In the genomic region with DNA sequence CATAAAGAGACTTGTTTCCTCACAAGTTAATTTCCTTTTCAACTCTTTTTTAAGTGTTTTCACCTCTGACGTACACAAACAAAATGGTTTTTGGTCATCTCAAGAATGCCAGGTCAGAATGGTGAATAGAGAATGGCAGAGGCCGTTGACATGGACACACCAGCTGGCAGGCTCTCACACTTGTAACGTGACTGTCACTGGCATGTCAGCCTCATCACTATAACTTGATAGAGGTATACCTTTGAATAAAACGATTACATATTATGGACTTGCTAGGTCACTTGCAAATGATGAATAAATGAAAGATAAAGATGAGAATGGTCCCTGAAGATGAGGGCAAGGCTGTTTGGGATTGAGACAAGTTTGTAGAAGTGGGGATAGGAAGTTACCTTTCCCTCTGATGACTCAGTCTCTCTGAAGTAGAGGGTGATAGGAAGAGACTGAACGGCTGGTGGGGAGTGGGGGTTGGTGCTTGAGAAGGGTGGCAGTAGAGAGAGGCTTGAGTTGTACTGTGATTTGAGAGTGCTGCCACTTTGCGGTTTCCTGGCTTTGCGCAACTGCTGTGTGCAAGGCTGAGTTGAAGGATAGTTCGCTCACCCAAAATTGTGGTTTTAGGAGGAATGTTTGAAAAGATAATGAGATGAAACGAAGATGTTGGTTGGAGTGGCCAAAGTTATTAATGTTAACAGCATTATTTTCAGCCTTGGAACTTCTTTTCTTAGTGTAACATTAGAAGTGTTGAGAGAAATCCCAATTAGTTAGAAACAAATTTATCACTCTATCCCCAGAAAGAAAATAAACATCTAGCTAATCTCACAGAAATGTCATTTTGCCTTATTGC, we compare ENCODE assay signal across 8 cellular contexts. TPM values are rescaled to one million over a fixed set of nuclear protein-coding genes. Genes with fewer than 3 reads are reported as not detected.
A peak's percentile ranks its signal among the peaks of the same experiment; 100 is the strongest.
DNase-seq lines count a peak whose midpoint lies in the region; ATAC-seq and TF ChIP-seq lines count a peak whose summit lies in the region.

No MANE protein-coding gene starts in this region.

- 38 to 55% methylated on average over 9 of the region's 9 CpGs for WGBS in lung, 2 donors

- H3K4me3 ChIP-seq in lung, result no peak overlapping the region

- H3K27me3 ChIP-seq in lung (ENCODE audit: control insufficient read depth, insufficient read depth), result no peaks in the 10 kb centered on the region

- DNase-seq in NCI-H187 treated with DMSO at 0.1 percent for 48 hours (lab: John Stamatoyannopoulos, UW) (peak; percentile 37), activated T-cell treated with anti-CD3 and anti-CD28 coated beads for 4 hours (peak; percentile 37), lung (ENCODE audit: low spot score) (peak; percentile 78), NCI-H82 treated with DMSO at 0.1 percent for 48 hours (lab: John Stamatoyannopoulos, UW; ENCODE audit: unreplicated experiment) (no peak), SHP77 treated with DMSO at 0.1 percent for 48 hours (lab: John Stamatoyannopoulos, UW) (no peak), endothelial cell (ENCODE audit: low spot score) (no peak)

- no peaks in the 10 kb centered on the region for H3K9me3 ChIP-seq in lung (ENCODE audit: control insufficient read depth in 2 of 2, insufficient read depth in 1 of 2, low read length in 1 of 2)

- no peak overlapping the region for H3K27ac Mint-ChIP-seq in endothelial cell (ENCODE audit: unreplicated experiment)

- peaks cover 2% of the 10 kb centered on the region for H3K27me3 Mint-ChIP-seq in endothelial cell (ENCODE audit: unreplicated experiment)

- H3K36me3 Mint-ChIP-seq in endothelial cell (ENCODE audit: low read depth, unreplicated experiment), result peaks cover 7% of the 10 kb centered on the region

- H3K4me3 Mint-ChIP-seq in endothelial cell (ENCODE audit: unreplicated experiment), result no peak overlapping the region

- H3K9me3 Mint-ChIP-seq in endothelial cell (ENCODE audit: unreplicated experiment), result no peaks in the 10 kb centered on the region

- H3K36me3 ChIP-seq in lung (ENCODE audit: control insufficient read depth in 2 of 2, insufficient read depth in 2 of 2, low read length in 2 of 2), result peaks cover 3 to 12% of the 10 kb centered on the region in 2 donors

- H3K27ac ChIP-seq in C4-2B (peak overlapping the region; percentile 56), lung (ENCODE audit: low read depth in 1 of 2, low read length in 1 of 2) (peak overlapping the region in 1 of 2 donors; percentile 33)

- TF ChIP-seq CTCF in C4-2B (conservative IDR thresholded peaks at IDR 0.05) (no peak), lung (IDR thresholded peaks at IDR 0.05; ENCODE audit: control extremely low read depth, extremely low read depth) (no peak), endothelial cell (IDR thresholded peaks at IDR 0.05; ENCODE audit: unreplicated experiment) (no peak)

- ATAC-seq in lung (ENCODE audit: insufficient read depth, low FRiP score) (peak; percentile 69), HG02852 (IDR thresholded peaks at IDR 0.05; ENCODE audit: unreplicated experiment) (no peak)

- H3K4me1 Mint-ChIP-seq in endothelial cell (ENCODE audit: unreplicated experiment), result peaks cover 6% of the 10 kb centered on the region

- peaks cover 0 to 2% of the 10 kb centered on the region in 2 donors for H3K4me1 ChIP-seq in lung (ENCODE audit: control insufficient read depth in 2 of 2, insufficient read depth in 2 of 2, low read length in 2 of 2)

RNA-seq across cellular contexts. Expression of gene TBPL1, which starts 30.3 kb away (rescaled TPM):
- total RNA-seq in lung, result 10 to 100 TPM; 20.4 to 31.3 TPM
- 10 to 100 TPM; 20.8 to 25.2 TPM for polyA plus RNA-seq in lung
- total RNA-seq in endothelial cell (ENCODE audit: unreplicated experiment), result 40.0 TPM

Comparison
In these comparisons a context has a peak if more than half of its experiments do, and no peak if none do; other contexts are left out.
1. DNase-seq: peak in NCI-H187 treated with DMSO at 0.1 percent for 48 hours (single experiment), activated T-cell treated with anti-CD3 and anti-CD28 coated beads for 4 hours (single experiment) and lung (single experiment); none in NCI-H82 treated with DMSO at 0.1 percent for 48 hours (single experiment), SHP77 treated with DMSO at 0.1 percent for 48 hours (single experiment) and endothelial cell (single experiment).